ENCODE assay signal across 24 cellular contexts in genomic region chr1:2824999-2825398, GRCh38. TPM values are rescaled to one million over a fixed set of nuclear protein-coding genes. Genes with fewer than 3 reads are reported as not detected.
A peak's percentile ranks its signal among the peaks of the same experiment; 100 is the strongest.
DNase-seq lines count a peak whose midpoint lies in the region; ATAC-seq, FAIRE-seq and TF ChIP-seq lines count a peak whose summit lies in the region.
"Had no signal": no experiment of that assay in that cellular context is flagged by ENCODE, and none has a peak within 500 bp of the region (broad histone marks: within the 10 kb centered on the region; RNA-seq: fewer than 3 reads in every experiment).

No MANE protein-coding gene starts in this region.

- H3K27ac ChIP-seq in kidney (ENCODE audit: low read depth in 2 of 2, low read length in 2 of 2) = no peak overlapping the region
- H3K27ac ChIP-seq in osteoblast (ENCODE audit: low read depth, low read length) = no peak overlapping the region
- H3K27ac ChIP-seq: 22Rv1; BLaER1 treated with 17β-estradiol and CSF1 and Interleukin-3, amounts not matched to agents 10 nM and 100 nM; GM23248 had no signal

- H3K9me3 ChIP-seq in kidney (ENCODE audit: control insufficient read depth in 1 of 2, low read length in 2 of 2) (peaks cover 0 to 2% of the 10 kb centered on the region in 2 donors), osteoblast (ENCODE audit: low read depth, low read length) (no peaks in the 10 kb centered on the region)
- H3K9me3 ChIP-seq: BE2C had no signal

- intact Hi-C loops in Right ventricle myocardium inferior (cut with DNase I) = no loop called here
- intact Hi-C loops in cardiac septum (cut with DNase I) = no loop called here
- intact Hi-C loops in kidney (cut with DNase I) = no loop called here

- in situ Hi-C loops in ACHN (cut with HindIII; ENCODE audit: low pct_ligation_motif_present, low pct_unique_long_range_greater_than_20kb, low sequenced_read_pairs) = no loop called here

- no peak overlapping the region for H2AFZ ChIP-seq in osteoblast (ENCODE audit: low read length)
- H2AFZ ChIP-seq: GM23248 had no signal

- H4K20me1 ChIP-seq in osteoblast (ENCODE audit: insufficient read depth, low read length) = no peaks in the 10 kb centered on the region

- H3K27me3 ChIP-seq in osteoblast (ENCODE audit: insufficient read depth, low read length) = no peaks in the 10 kb centered on the region
- H3K27me3 ChIP-seq: BE2C had no signal

- no peak for ATAC-seq in Right ventricle myocardium inferior
- ATAC-seq: GM12878 had no signal

- FAIRE-seq in kidney (lab: Jason Lieb, UNC) = no peak
- FAIRE-seq: A204.1, D721Med, GM12878, GM19239, H1 had no signal

- no peak for TF ChIP-seq CTCF in kidney (IDR thresholded peaks at IDR 0.05; ENCODE audit: borderline replicate concordance, extremely low read depth, insufficient read depth)
- no peak for TF ChIP-seq CTCF in osteoblast (IDR thresholded peaks at IDR 0.05; ENCODE audit: extremely low read depth, low read depth, low read length)

- no peaks in the 10 kb centered on the region for H3K79me2 ChIP-seq in osteoblast (ENCODE audit: insufficient read depth, low read length)

- no peak overlapping the region for H3K4me2 ChIP-seq in osteoblast (ENCODE audit: insufficient read depth, low read length)

- H3K36me3 ChIP-seq in kidney (ENCODE audit: control insufficient read depth in 1 of 2, insufficient read depth in 2 of 2, low read length in 2 of 2) (no peaks in the 10 kb centered on the region), osteoblast (ENCODE audit: insufficient read depth, low read length) (no peaks in the 10 kb centered on the region)
- H3K36me3 ChIP-seq: BE2C; BLaER1 treated with 17β-estradiol and CSF1 and Interleukin-3, amounts not matched to agents 10 nM and 100 nM had no signal

- peaks cover 0 to 2% of the 10 kb centered on the region in 2 donors for H3K4me1 ChIP-seq in kidney (ENCODE audit: control insufficient read depth in 1 of 2, insufficient read depth in 1 of 2, low read depth in 1 of 2, low read length in 2 of 2)
- H3K4me1 ChIP-seq in osteoblast (ENCODE audit: insufficient read depth, low read length) = no peaks in the 10 kb centered on the region
- H3K4me1 ChIP-seq: BE2C had no signal

- H3K4me3 ChIP-seq in kidney (ENCODE audit: low read length in 2 of 2) (no peak overlapping the region), osteoblast (ENCODE audit: insufficient read depth, low read length) (no peak overlapping the region)
- H3K4me3 ChIP-seq: BLaER1 treated with 17β-estradiol and CSF1 and Interleukin-3, amounts not matched to agents 10 nM and 100 nM; GM12878; GM23248 had no signal

- no peak overlapping the region for H3K9ac ChIP-seq in kidney (ENCODE audit: low read length in 2 of 2)
- H3K9ac ChIP-seq: BLaER1 treated with 17β-estradiol and CSF1 and Interleukin-3, amounts not matched to agents 10 nM and 100 nM; GM23248 had no signal

- peak; percentile 20 for DNase-seq in Right ventricle myocardium inferior (ENCODE audit: missing footprints)
- no peak for DNase-seq in cardiac septum (ENCODE audit: low spot score)
- DNase-seq in kidney = peak; percentile 49
- DNase-seq in osteoblast (ENCODE audit: insufficient read length, low spot score, missing footprints) = peak; percentile 72
- no peak for DNase-seq in ACHN
- DNase-seq in islet precursor cell = no peak
- DNase-seq: AML-193; BE2C; CD4-positive, alpha-beta T cell; CD8-positive, alpha-beta memory T cell; DMS 273 treated with DMSO at 0.1 percent for 48 hours; DMS79; EL; GDM1; GM23248; H7; HCEC 1CT had no signal

RNA-seq across cellular contexts. Expression of gene TTC34, which starts 23.5 kb away (rescaled TPM):
- total RNA-seq in Right ventricle myocardium inferior (0.70 TPM), cardiac septum (0.35 TPM), kidney (2.4 TPM), osteoblast (0.29 and 0.36 TPM in 2 replicates)
- polyA plus RNA-seq in kidney (ENCODE audit: insufficient read depth, low read depth, low replicate concordance) = 0.15 TPM

Comparison
In these comparisons a context has a peak if more than half of its experiments do, and no peak if none do; other contexts are left out.
1. DNase-seq: peak in Right ventricle myocardium inferior (single experiment), kidney (single experiment) and osteoblast (single experiment); none in cardiac septum (single experiment), ACHN (single experiment) and islet precursor cell (single experiment).